ENCODE assay signal across 8 cellular contexts in genomic region chr1:176027934-176028333, GRCh38.
DNase-seq lines count a peak whose midpoint lies in the region; ATAC-seq and TF ChIP-seq lines count a peak whose summit lies in the region.
"Not testable (repeated sequence)": the region's sequence is repeated elsewhere in the genome, so short reads cannot be mapped to it uniquely, and the experiment has no call there.

No MANE protein-coding gene starts in this region.

- POLR2A ChIA-PET in CD8-positive, alpha-beta T cell (lab: Charles Lee) = not testable (repeated sequence)

- peaks cover 11% of the 10 kb centered on the region for H3K36me3 ChIP-seq in CD8-positive, alpha-beta T cell (ENCODE audit: insufficient read depth, low read length)

- CTCF ChIA-PET in CD8-positive, alpha-beta T cell (lab: Charles Lee) = not testable (repeated sequence)

- not testable (repeated sequence) for H3K9me3 ChIP-seq in CD8-positive, alpha-beta T cell (ENCODE audit: low read length)

- not testable (repeated sequence) for H3K4me3 ChIP-seq in CD8-positive, alpha-beta T cell (ENCODE audit: low read depth, low read length); epithelial cell of esophagus (ENCODE audit: low read length)

- H3K27ac ChIP-seq in CD8-positive, alpha-beta T cell (ENCODE audit: low read depth, low read length) = not testable (repeated sequence)

- not testable (repeated sequence) for H3K27me3 ChIP-seq in CD8-positive, alpha-beta T cell (ENCODE audit: insufficient read depth, low read length)

- H3K4me3 Mint-ChIP-seq in CD8-positive, alpha-beta T cell; activated T-cell treated with anti-CD3 and anti-CD28 coated beads, Interleukin-2, amount 50 U/mL, for 24 hours: not testable (repeated sequence)

- peaks cover 51% of the 10 kb centered on the region for H3K36me3 Mint-ChIP-seq in CD8-positive, alpha-beta T cell
- H3K36me3 Mint-ChIP-seq in activated T-cell treated with anti-CD3 and anti-CD28 coated beads, Interleukin-2, amount 50 U/mL, for 24 hours (ENCODE audit: low read depth) = peaks cover 75% of the 10 kb centered on the region

- H3K27me3 Mint-ChIP-seq in CD8-positive, alpha-beta T cell (ENCODE audit: low read depth); activated T-cell treated with anti-CD3 and anti-CD28 coated beads, Interleukin-2, amount 50 U/mL, for 24 hours: not testable (repeated sequence)

- intact Hi-C loops in CD8-positive, alpha-beta T cell (cut with DNase I, micrococcal nuclease) = not testable (repeated sequence)

- not testable (repeated sequence) for DNase-seq in CD8-positive, alpha-beta T cell; activated T-cell treated with anti-CD3 and anti-CD28 coated beads, Interleukin-2, amount 50 U/mL, for 24 hours
- peak; percentile 41 for DNase-seq in NCI-H69 (lab: John Stamatoyannopoulos, UW)
- DNase-seq in activated naive CD4-positive, alpha-beta T cell treated with anti-CD3 and anti-CD28 coated beads, Interleukin-2, amount 50 U/mL, for 16 hours = peak; percentile 33
- DNase-seq in epithelial cell of esophagus (ENCODE audit: low read depth) = peak; percentile 7
- DNase-seq in stimulated activated CD4-positive, alpha-beta T cell treated with anti-CD3 and anti-CD28 coated beads, Interleukin-15, amount 100 ng/mL, for 48 hours (ENCODE audit: low read depth in 2 of 2) = peak; percentile 15 to 21
- DNase-seq in stimulated activated CD8-positive, alpha-beta memory T cell treated with anti-CD3 and anti-CD28 coated beads, Interleukin-15, amount 100 ng/mL, for 48 hours (ENCODE audit: low read depth in 2 of 2) = peak; percentile 1 to 7

- H3K27ac Mint-ChIP-seq in CD8-positive, alpha-beta T cell = peak overlapping the region; percentile 8
- H3K27ac Mint-ChIP-seq in activated T-cell treated with anti-CD3 and anti-CD28 coated beads, Interleukin-2, amount 50 U/mL, for 24 hours = peak overlapping the region; percentile 42

- not testable (repeated sequence) for H3K4me1 Mint-ChIP-seq in CD8-positive, alpha-beta T cell (ENCODE audit: low read depth)
- H3K4me1 Mint-ChIP-seq in activated T-cell treated with anti-CD3 and anti-CD28 coated beads, Interleukin-2, amount 50 U/mL, for 24 hours (ENCODE audit: low read depth) = peaks cover 24% of the 10 kb centered on the region

- H3K9me3 Mint-ChIP-seq in CD8-positive, alpha-beta T cell; activated T-cell treated with anti-CD3 and anti-CD28 coated beads, Interleukin-2, amount 50 U/mL, for 24 hours: not testable (repeated sequence)

- not testable (repeated sequence) for ATAC-seq in CD8-positive, alpha-beta T cell
- ATAC-seq in activated CD4-positive, CD25-positive, alpha-beta regulatory T cell treated with anti-CD3 and anti-CD28 coated beads, Interleukin-2, amount 50 U/mL, for 24 hours = peak; percentile 88

- not testable (repeated sequence) for H3K4me1 ChIP-seq in CD8-positive, alpha-beta T cell (ENCODE audit: insufficient read depth, low read length)

- not testable (repeated sequence) for TF ChIP-seq CTCF in CD8-positive, alpha-beta T cell (IDR thresholded peaks at IDR 0.05); epithelial cell of esophagus (IDR thresholded peaks at IDR 0.05; ENCODE audit: insufficient read depth, low read depth, low read length, missing control alignments)
